28 cellular contexts compared by ENCODE assay signal in the genomic region with DNA sequence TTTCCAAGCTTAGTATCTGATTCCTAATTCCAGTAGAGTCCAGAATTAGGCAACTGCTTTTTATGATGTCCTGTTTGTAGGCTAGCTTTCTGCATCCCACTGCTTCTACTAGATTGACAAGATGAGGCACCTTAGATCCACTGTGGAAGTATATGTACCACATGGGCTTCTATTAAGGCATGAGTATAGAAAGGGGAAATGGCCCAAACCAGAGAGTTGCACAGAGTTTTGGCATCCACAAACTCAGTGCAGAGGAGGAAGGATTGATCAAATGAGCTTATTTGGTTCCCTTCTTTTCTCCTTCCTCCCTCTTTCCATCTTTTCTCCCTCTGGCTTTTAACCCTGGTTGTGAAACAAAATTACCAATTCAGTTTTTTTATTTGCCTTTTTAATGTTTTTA.
"Had no signal": no experiment of that assay in that cellular context is flagged by ENCODE, and none has a peak within 500 bp of the region (broad histone marks: within the 10 kb centered on the region; RNA-seq: fewer than 3 reads in every experiment).

No MANE protein-coding gene starts in this region.

- H3K9me3 Mint-ChIP-seq: IgD-negative memory B cell had no signal

- FAIRE-seq: TTC549 had no signal

- H3K27me3 Mint-ChIP-seq: activated CD4-positive, alpha-beta T cell treated with anti-CD3 and anti-CD28 coated beads, Interleukin-2, amount 10 ng/mL, durations not matched to agents 24 days and 14 days; activated naive CD8-positive, alpha-beta T cell treated with anti-CD3 and anti-CD28 coated beads, Interleukin-2, amount 10 ng/mL, durations not matched to agents 7 days and 5 days; activated T-helper 17 cell treated with anti-CD3 and anti-CD28 coated beads, Interleukin-2, amount 50 U/mL, for 72 hours; central memory CD8-positive, alpha-beta T cell had no signal

- DNase-seq: activated CD4-positive, alpha-beta T cell treated with anti-CD3 and anti-CD28 coated beads, Interleukin-2, amount 10 ng/mL, durations not matched to agents 24 days and 14 days; activated CD4-positive, alpha-beta T cell treated with anti-CD3 and anti-CD28 coated beads, Interleukin-2, amount 50 U/mL, for 4 hours; activated CD8-positive, alpha-beta T cell treated with anti-CD3 and anti-CD28 coated beads, Interleukin-2, amount 10 ng/mL, durations not matched to agents 7 days and 5 days; activated effector memory CD4-positive, alpha-beta T cell treated with anti-CD3 and anti-CD28 coated beads, Interleukin-2, amount 50 U/mL, for 16 hours; activated naive CD4-positive, alpha-beta T cell; activated naive CD4-positive, alpha-beta T cell treated with anti-CD3 and anti-CD28 coated beads, Interleukin-2, amount 50 U/mL, for 16 hours; activated naive CD8-positive, alpha-beta T cell treated with anti-CD3 and anti-CD28 coated beads, Interleukin-2, amount 10 ng/mL, durations not matched to agents 7 days and 5 days; activated T-cell treated with anti-CD3 and anti-CD28 coated beads for 4 hours; activated T-cell treated with anti-CD3 and anti-CD28 coated beads, Interleukin-2, amount 50 U/mL, for 48 hours; amygdala; Karpas-422; KBM-7; NCI-H1048; NCI-H1105 treated with DMSO at 0.1 percent for 48 hours; NCI-H1436; NCI-H1694 treated with DMSO at 0.1 percent for 48 hours; NCI-H2029; NCI-H510A; NCI-H748 treated with DMSO at 0.1 percent for 48 hours; OCI-M1; SHP77; SJCRH30; T1000 had no signal

- H3K4me1 Mint-ChIP-seq: activated CD4-positive, alpha-beta T cell treated with anti-CD3 and anti-CD28 coated beads, Interleukin-2, amount 10 ng/mL, durations not matched to agents 24 days and 14 days; activated naive CD8-positive, alpha-beta T cell treated with anti-CD3 and anti-CD28 coated beads, Interleukin-2, amount 10 ng/mL, durations not matched to agents 7 days and 5 days; activated T-helper 17 cell treated with anti-CD3 and anti-CD28 coated beads, Interleukin-2, amount 50 U/mL, for 72 hours; central memory CD8-positive, alpha-beta T cell; IgD-negative memory B cell had no signal

- ATAC-seq: activated CD8-positive, alpha-beta T cell treated with anti-CD3 and anti-CD28 coated beads, Interleukin-2, amount 10 ng/mL, durations not matched to agents 7 days and 5 days; activated T-helper 17 cell treated with anti-CD3 and anti-CD28 coated beads, Interleukin-2, amount 50 U/mL, for 72 hours; Panc1 had no signal

- H3K27ac Mint-ChIP-seq: activated CD4-positive, alpha-beta T cell treated with anti-CD3 and anti-CD28 coated beads, Interleukin-2, amount 10 ng/mL, durations not matched to agents 24 days and 14 days; activated CD8-positive, alpha-beta T cell treated with anti-CD3 and anti-CD28 coated beads, Interleukin-2, amount 10 ng/mL, durations not matched to agents 7 days and 5 days; activated naive CD8-positive, alpha-beta T cell treated with anti-CD3 and anti-CD28 coated beads, Interleukin-2, amount 10 ng/mL, durations not matched to agents 7 days and 5 days; activated T-helper 17 cell treated with anti-CD3 and anti-CD28 coated beads, Interleukin-2, amount 50 U/mL, for 72 hours; IgD-negative memory B cell had no signal

- H3K4me3 Mint-ChIP-seq: activated CD4-positive, alpha-beta T cell treated with anti-CD3 and anti-CD28 coated beads, Interleukin-2, amount 10 ng/mL, durations not matched to agents 24 days and 14 days; activated CD8-positive, alpha-beta T cell treated with anti-CD3 and anti-CD28 coated beads, Interleukin-2, amount 10 ng/mL, durations not matched to agents 7 days and 5 days; activated naive CD8-positive, alpha-beta T cell treated with anti-CD3 and anti-CD28 coated beads, Interleukin-2, amount 10 ng/mL, durations not matched to agents 7 days and 5 days; activated T-helper 17 cell treated with anti-CD3 and anti-CD28 coated beads, Interleukin-2, amount 50 U/mL, for 72 hours; central memory CD8-positive, alpha-beta T cell; IgD-negative memory B cell had no signal

- H3K36me3 Mint-ChIP-seq: activated naive CD8-positive, alpha-beta T cell treated with anti-CD3 and anti-CD28 coated beads, Interleukin-2, amount 10 ng/mL, durations not matched to agents 7 days and 5 days; IgD-negative memory B cell had no signal
